In genomic region chr20:41654884-41655283, GRCh38 we compare ENCODE assay signal across 11 cellular contexts. TPM values are rescaled to one million over a fixed set of nuclear protein-coding genes. Genes with fewer than 3 reads are reported as not detected.
A peak's percentile ranks its signal among the peaks of the same experiment; 100 is the strongest.
DNase-seq lines count a peak whose midpoint lies in the region; ATAC-seq, FAIRE-seq and TF ChIP-seq lines count a peak whose summit lies in the region.
"Had no signal": no experiment of that assay in that cellular context is flagged by ENCODE, and none has a peak within 500 bp of the region (broad histone marks: within the 10 kb centered on the region; RNA-seq: fewer than 3 reads in every experiment).

No MANE protein-coding gene starts in this region.

- no peak overlapping the region for H3K4me3 ChIP-seq in astrocyte of the spinal cord (ENCODE audit: low read depth, low read length)

- DNase-seq in COLO829 (ENCODE audit: low spot score) = peak; percentile 28
- peak; percentile 6 for DNase-seq in KBM-7
- peak; percentile 10 for DNase-seq in astrocyte of the spinal cord (ENCODE audit: low read depth, low spot score)
- peak in 1 of 2 donors; percentile 14 for DNase-seq in left colon
- DNase-seq in NCI-H2081 (lab: John Stamatoyannopoulos, UW) = no peak
- no peak for DNase-seq in GM12891 (ENCODE audit: insufficient read length, low spot score)
- DNase-seq: activated CD8-positive, alpha-beta memory T cell treated with anti-CD3 and anti-CD28 coated beads for 24 hours; activated naive CD8-positive, alpha-beta T cell treated with anti-CD3 and anti-CD28 coated beads for 36 hours; CD8-positive, alpha-beta T cell had no signal

- FAIRE-seq in GM12891 (lab: Jason Lieb, UNC) = no peak

- peak; percentile 23 for ATAC-seq in left colon
- ATAC-seq in GM18517 (IDR thresholded peaks at IDR 0.05; ENCODE audit: unreplicated experiment) = no peak
- no peak for ATAC-seq in GM19328 (IDR thresholded peaks at IDR 0.05; ENCODE audit: unreplicated experiment)
- ATAC-seq: CD8-positive, alpha-beta T cell had no signal

- intact Hi-C loops in left colon (cut with DNase I, micrococcal nuclease) = no loop called here

- in situ Hi-C loops in KBM-7 (cut with MboI; ENCODE audit: low pct_unique_long_range_greater_than_20kb, low sequenced_read_pairs) = no loop called here
- in situ Hi-C loops in astrocyte of the spinal cord (cut with HindIII; ENCODE audit: low sequenced_read_pairs) = no loop called here

- no peak for TF ChIP-seq CTCF in astrocyte of the spinal cord (IDR thresholded peaks at IDR 0.05; ENCODE audit: low read depth, low read length)

- no peak for TF ChIP-seq POLR2A in GM12891 (IDR thresholded peaks at IDR 0.05; ENCODE audit: low read depth, low read length)

TF ChIP-seq in GM12891, 5 proteins besides CTCF, POLR2A, EP300 and RAD21:
- TF ChIP-seq TAF1 (IDR thresholded peaks at IDR 0.05; ENCODE audit: low read depth, low read length) (no peak), PAX5 (IDR thresholded peaks at IDR 0.05; ENCODE audit: insufficient read depth, low read length, severe bottlenecking) (no peak), POLR2AphosphoS5 (IDR thresholded peaks at IDR 0.05; ENCODE audit: low read depth, low read length) (no peak), POU2F2 (IDR thresholded peaks at IDR 0.05; ENCODE audit: low read depth, low read length) (no peak), SPI1 (IDR thresholded peaks at IDR 0.05; ENCODE audit: low read depth, low read length) (no peak)
TF ChIP-seq in GM12891: peak in this region for 0.

RNA-seq across cellular contexts. Expression of gene CHD6, which starts 36.7 kb away (rescaled TPM):
- total RNA-seq in left colon = 10 to 100 TPM; 27.8 to 29.4 TPM
- polyA plus RNA-seq in GM12891 (2012; ENCODE audit: low read depth, missing spikeins) = 6.8 TPM

Comparison
In these comparisons a context has a peak if more than half of its experiments do, and no peak if none do; other contexts are left out.
1. DNase-seq: peak in COLO829 (single experiment), KBM-7 (single experiment) and astrocyte of the spinal cord (single experiment); none in NCI-H2081 (0 of 2) and GM12891 (single experiment).